In the genomic region with DNA sequence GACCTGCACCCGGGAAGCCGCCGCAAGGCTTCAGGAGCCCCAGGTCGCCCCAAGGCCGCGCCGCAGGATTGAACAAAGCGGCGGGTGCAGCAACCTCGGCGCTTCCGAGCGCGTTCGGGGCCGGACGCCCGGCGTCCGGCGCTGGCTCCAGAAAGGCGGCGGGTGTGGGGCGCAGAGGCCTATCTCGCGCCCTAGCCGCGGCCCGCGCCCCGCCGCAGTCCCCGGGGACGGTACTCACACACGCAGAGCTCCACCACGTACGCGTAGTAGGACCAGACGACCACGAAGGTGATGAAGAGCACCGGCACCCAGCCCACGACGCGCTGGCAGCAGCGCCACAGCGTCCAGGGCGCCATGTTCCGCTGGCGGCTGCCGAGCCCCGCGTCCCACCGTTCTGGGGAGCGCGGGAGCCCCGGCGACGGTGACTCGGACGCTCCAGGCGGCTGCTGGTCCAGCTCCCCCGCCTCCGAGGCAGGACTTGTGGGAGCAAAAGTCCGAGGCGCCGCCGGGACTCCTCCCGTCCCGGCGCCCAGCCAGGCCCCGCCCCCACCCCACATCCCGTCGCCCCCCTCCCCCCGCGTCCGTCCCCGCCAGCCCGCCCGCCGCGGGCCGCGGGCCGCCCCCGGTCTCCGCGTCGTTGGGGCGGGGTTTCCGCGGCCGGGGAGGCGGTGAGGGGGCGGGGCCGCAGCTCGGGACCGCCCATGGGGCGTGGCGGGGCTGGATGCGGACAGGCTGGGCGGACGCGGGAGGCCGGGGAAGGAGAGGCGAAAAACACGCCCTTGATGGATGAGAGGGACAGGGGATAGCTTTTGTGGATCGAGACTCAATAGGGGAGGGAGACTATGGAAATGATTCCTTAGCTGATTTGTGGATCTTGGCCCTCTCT, we compare ENCODE assay signal across 1 cellular context.
TF ChIP-seq lines count a peak whose summit lies in the region.

A gene with protein sequence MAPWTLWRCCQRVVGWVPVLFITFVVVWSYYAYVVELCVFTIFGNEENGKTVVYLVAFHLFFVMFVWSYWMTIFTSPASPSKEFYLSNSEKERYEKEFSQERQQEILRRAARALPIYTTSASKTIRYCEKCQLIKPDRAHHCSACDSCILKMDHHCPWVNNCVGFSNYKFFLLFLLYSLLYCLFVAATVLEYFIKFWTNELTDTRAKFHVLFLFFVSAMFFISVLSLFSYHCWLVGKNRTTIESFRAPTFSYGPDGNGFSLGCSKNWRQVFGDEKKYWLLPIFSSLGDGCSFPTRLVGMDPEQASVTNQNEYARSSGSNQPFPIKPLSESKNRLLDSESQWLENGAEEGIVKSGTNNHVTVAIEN (minus strand): TSS at position 488 of the 886 bp plus-strand sequence. CDS start 132 bp downstream, at position 356.

TF ChIP-seq in K562, 482 proteins besides CTCF, POLR2A, EP300 and RAD21 (continued from another document and continues in another):
- TF ChIP-seq, protein P1, sequence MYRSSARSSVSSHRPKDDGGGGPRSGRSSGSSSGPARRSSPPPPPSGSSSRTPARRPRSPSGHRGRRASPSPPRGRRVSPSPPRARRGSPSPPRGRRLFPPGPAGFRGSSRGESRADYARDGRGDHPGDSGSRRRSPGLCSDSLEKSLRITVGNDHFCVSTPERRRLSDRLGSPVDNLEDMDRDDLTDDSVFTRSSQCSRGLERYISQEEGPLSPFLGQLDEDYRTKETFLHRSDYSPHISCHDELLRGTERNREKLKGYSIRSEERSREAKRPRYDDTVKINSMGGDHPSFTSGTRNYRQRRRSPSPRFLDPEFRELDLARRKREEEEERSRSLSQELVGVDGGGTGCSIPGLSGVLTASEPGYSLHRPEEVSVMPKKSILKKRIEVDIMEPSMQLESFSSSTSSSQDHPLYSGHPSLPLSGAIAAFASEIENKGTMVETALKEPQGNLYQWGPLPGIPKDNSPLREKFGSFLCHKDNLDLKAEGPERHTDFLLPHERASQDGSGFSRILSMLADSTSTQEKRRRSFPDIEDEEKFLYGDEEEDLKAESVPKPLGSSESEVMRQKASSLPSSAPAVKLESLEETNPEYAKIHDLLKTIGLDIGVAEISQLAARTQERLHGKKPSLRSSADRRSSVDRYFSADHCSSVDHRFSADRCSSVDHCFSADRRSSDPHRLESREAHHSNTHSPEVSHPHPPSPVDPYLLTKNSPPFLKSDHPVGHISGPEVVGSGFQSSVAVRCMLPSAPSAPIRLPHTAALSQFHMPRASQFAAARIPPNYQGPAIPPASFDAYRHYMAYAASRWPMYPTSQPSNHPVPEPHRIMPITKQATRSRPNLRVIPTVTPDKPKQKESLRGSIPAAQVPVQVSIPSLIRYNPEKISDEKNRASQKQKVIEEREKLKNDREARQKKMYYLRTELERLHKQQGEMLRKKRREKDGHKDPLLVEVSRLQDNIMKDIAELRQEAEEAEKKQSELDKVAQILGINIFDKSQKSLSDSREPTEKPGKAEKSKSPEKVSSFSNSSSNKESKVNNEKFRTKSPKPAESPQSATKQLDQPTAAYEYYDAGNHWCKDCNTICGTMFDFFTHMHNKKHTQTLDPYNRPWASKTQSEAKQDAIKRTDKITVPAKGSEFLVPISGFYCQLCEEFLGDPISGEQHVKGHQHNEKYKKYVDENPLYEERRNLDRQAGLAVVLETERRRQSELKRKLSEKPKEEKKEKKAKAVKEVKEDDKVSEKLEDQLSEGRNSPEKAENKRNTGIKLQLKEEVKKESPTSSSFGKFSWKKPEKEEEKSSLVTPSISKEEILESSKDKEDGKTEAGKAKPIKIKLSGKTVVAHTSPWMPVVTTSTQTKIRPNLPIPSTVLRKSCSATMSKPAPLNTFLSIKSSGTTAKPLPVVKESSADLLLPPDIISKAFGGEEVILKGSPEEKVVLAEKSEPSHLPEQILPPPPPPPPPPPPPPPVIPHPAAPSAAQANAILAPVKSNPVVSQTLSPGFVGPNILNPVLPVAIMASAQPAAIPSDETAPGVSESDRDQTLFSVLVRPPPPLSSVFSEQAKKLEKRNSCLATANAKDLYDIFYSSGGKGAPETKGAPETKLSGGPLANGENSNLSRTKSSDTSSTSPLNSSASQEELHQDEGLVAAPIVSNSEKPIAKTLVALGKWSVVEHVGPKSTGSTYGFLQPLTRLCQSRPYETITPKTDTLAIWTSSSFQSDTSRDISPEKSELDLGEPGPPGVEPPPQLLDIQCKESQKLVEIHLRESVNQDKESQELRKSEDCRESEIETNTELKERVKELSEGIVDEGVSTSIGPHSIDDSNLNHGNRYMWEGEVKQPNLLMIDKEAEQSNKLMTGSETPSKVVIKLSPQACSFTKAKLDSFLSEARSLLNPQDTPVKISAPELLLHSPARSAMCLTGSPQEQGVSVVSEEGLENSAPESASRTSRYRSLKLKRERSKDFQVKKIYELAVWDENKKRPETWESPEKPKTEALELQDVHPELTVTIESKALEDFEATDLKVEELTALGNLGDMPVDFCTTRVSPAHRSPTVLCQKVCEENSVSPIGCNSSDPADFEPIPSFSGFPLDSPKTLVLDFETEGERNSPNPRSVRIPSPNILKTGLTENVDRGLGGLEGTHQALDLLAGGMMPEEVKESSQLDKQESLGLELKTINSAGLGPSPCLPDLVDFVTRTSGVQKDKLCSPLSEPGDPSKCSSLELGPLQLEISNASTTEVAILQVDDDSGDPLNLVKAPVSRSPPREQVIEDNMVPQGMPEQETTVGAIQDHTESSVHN (IDR thresholded peaks at IDR 0.05; ENCODE audit: borderline replicate concordance in 1 of 2, low read depth in 1 of 2): no peak
- no peak for TF ChIP-seq NFIX (CRISPR knock-in tag; IDR thresholded peaks at IDR 0.05; ENCODE audit: low read depth)
- TF ChIP-seq, protein P2, sequence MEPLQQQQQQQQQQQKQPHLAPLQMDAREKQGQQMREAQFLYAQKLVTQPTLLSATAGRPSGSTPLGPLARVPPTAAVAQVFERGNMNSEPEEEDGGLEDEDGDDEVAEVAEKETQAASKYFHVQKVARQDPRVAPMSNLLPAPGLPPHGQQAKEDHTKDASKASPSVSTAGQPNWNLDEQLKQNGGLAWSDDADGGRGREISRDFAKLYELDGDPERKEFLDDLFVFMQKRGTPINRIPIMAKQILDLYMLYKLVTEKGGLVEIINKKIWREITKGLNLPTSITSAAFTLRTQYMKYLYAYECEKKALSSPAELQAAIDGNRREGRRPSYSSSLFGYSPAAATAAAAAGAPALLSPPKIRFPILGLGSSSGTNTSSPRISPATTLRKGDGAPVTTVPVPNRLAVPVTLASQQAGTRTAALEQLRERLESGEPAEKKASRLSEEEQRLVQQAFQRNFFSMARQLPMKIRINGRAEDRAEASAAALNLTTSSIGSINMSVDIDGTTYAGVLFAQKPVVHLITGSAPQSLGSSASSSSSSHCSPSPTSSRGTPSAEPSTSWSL (CRISPR knock-in tag; IDR thresholded peaks at IDR 0.05; ENCODE audit: borderline replicate concordance): no peak
- no peak for TF ChIP-seq CCAR2 (IDR thresholded peaks at IDR 0.05; ENCODE audit: low read depth, low read length)
- TF ChIP-seq ZKSCAN3 (CRISPR knock-in tag; IDR thresholded peaks at IDR 0.05): no peak
- TF ChIP-seq NFATC3 (IDR thresholded peaks at IDR 0.05): no peak
- TF ChIP-seq HDGF (IDR thresholded peaks at IDR 0.05): no peak
- TF ChIP-seq, protein P3, sequence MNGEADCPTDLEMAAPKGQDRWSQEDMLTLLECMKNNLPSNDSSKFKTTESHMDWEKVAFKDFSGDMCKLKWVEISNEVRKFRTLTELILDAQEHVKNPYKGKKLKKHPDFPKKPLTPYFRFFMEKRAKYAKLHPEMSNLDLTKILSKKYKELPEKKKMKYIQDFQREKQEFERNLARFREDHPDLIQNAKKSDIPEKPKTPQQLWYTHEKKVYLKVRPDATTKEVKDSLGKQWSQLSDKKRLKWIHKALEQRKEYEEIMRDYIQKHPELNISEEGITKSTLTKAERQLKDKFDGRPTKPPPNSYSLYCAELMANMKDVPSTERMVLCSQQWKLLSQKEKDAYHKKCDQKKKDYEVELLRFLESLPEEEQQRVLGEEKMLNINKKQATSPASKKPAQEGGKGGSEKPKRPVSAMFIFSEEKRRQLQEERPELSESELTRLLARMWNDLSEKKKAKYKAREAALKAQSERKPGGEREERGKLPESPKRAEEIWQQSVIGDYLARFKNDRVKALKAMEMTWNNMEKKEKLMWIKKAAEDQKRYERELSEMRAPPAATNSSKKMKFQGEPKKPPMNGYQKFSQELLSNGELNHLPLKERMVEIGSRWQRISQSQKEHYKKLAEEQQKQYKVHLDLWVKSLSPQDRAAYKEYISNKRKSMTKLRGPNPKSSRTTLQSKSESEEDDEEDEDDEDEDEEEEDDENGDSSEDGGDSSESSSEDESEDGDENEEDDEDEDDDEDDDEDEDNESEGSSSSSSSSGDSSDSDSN (IDR thresholded peaks at IDR 0.05; ENCODE audit: borderline replicate concordance in 1 of 2, low read depth in 2 of 2, low read length in 2 of 2): peak in 1 of 2 experiments; percentile 85; a peak in 2 of 4 replicates
- no peak for TF ChIP-seq ZNF347 (CRISPR knock-in tag; IDR thresholded peaks at IDR 0.05; ENCODE audit: low read depth)
- TF ChIP-seq PTTG1 (tag; IDR thresholded peaks at IDR 0.05; ENCODE audit: low read depth): no peak
- no peak for TF ChIP-seq POLR3A (IDR thresholded peaks at IDR 0.05; ENCODE audit: borderline replicate concordance, extremely low read depth, insufficient read depth, insufficient read length)
- no peak for TF ChIP-seq BCL6 (CRISPR knock-in tag; IDR thresholded peaks at IDR 0.05)
- TF ChIP-seq TCF7 (IDR thresholded peaks at IDR 0.05; ENCODE audit: borderline replicate concordance): no peak
- TF ChIP-seq ZNF79 (CRISPR knock-in tag; IDR thresholded peaks at IDR 0.05; ENCODE audit: low read depth): no peak
- no peak for TF ChIP-seq FOXJ3 (CRISPR knock-in tag; IDR thresholded peaks at IDR 0.05)
- no peak for TF ChIP-seq SMARCA4 (IDR thresholded peaks at IDR 0.05)
- TF ChIP-seq CBFA2T3 (IDR thresholded peaks at IDR 0.05): no peak
- no peak for TF ChIP-seq MYNN (IDR thresholded peaks at IDR 0.05)
- no peak for TF ChIP-seq MYNN (CRISPR knock-in tag; IDR thresholded peaks at IDR 0.05)
- no peak for TF ChIP-seq BACH1 (tag; IDR thresholded peaks at IDR 0.05)
- TF ChIP-seq, protein P4, sequence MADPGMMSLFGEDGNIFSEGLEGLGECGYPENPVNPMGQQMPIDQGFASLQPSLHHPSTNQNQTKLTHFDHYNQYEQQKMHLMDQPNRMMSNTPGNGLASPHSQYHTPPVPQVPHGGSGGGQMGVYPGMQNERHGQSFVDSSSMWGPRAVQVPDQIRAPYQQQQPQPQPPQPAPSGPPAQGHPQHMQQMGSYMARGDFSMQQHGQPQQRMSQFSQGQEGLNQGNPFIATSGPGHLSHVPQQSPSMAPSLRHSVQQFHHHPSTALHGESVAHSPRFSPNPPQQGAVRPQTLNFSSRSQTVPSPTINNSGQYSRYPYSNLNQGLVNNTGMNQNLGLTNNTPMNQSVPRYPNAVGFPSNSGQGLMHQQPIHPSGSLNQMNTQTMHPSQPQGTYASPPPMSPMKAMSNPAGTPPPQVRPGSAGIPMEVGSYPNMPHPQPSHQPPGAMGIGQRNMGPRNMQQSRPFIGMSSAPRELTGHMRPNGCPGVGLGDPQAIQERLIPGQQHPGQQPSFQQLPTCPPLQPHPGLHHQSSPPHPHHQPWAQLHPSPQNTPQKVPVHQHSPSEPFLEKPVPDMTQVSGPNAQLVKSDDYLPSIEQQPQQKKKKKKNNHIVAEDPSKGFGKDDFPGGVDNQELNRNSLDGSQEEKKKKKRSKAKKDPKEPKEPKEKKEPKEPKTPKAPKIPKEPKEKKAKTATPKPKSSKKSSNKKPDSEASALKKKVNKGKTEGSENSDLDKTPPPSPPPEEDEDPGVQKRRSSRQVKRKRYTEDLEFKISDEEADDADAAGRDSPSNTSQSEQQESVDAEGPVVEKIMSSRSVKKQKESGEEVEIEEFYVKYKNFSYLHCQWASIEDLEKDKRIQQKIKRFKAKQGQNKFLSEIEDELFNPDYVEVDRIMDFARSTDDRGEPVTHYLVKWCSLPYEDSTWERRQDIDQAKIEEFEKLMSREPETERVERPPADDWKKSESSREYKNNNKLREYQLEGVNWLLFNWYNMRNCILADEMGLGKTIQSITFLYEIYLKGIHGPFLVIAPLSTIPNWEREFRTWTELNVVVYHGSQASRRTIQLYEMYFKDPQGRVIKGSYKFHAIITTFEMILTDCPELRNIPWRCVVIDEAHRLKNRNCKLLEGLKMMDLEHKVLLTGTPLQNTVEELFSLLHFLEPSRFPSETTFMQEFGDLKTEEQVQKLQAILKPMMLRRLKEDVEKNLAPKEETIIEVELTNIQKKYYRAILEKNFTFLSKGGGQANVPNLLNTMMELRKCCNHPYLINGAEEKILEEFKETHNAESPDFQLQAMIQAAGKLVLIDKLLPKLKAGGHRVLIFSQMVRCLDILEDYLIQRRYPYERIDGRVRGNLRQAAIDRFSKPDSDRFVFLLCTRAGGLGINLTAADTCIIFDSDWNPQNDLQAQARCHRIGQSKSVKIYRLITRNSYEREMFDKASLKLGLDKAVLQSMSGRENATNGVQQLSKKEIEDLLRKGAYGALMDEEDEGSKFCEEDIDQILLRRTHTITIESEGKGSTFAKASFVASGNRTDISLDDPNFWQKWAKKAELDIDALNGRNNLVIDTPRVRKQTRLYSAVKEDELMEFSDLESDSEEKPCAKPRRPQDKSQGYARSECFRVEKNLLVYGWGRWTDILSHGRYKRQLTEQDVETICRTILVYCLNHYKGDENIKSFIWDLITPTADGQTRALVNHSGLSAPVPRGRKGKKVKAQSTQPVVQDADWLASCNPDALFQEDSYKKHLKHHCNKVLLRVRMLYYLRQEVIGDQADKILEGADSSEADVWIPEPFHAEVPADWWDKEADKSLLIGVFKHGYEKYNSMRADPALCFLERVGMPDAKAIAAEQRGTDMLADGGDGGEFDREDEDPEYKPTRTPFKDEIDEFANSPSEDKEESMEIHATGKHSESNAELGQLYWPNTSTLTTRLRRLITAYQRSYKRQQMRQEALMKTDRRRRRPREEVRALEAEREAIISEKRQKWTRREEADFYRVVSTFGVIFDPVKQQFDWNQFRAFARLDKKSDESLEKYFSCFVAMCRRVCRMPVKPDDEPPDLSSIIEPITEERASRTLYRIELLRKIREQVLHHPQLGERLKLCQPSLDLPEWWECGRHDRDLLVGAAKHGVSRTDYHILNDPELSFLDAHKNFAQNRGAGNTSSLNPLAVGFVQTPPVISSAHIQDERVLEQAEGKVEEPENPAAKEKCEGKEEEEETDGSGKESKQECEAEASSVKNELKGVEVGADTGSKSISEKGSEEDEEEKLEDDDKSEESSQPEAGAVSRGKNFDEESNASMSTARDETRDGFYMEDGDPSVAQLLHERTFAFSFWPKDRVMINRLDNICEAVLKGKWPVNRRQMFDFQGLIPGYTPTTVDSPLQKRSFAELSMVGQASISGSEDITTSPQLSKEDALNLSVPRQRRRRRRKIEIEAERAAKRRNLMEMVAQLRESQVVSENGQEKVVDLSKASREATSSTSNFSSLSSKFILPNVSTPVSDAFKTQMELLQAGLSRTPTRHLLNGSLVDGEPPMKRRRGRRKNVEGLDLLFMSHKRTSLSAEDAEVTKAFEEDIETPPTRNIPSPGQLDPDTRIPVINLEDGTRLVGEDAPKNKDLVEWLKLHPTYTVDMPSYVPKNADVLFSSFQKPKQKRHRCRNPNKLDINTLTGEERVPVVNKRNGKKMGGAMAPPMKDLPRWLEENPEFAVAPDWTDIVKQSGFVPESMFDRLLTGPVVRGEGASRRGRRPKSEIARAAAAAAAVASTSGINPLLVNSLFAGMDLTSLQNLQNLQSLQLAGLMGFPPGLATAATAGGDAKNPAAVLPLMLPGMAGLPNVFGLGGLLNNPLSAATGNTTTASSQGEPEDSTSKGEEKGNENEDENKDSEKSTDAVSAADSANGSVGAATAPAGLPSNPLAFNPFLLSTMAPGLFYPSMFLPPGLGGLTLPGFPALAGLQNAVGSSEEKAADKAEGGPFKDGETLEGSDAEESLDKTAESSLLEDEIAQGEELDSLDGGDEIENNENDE (IDR thresholded peaks at IDR 0.05; ENCODE audit: low read depth, low read length): no peak
